Comparison of ENCODE assay signal across 8 cellular contexts in genomic region chr3:186930143-186930638, GRCh38. TPM values are rescaled to one million over a fixed set of nuclear protein-coding genes. Genes with fewer than 3 reads are reported as not detected.
DNase-seq lines count a peak whose midpoint lies in the region; ATAC-seq and TF ChIP-seq lines count a peak whose summit lies in the region.

TSS of gene ST6GAL1 (plus strand) at chr3:186930526. CDS start at chr3:187042704, 112,178 bp downstream.

- 0% methylated on average over 33 to 38 of the region's 38 CpGs for WGBS in testis, 2 donors

- H3K4me1 ChIP-seq in testis = peaks cover 18% of the 10 kb centered on the region

- intact Hi-C loops in testis (cut with DNase I; ENCODE audit: low total_unique reads) = no loop called here

- peak within 1 kb of the TSS; percentile 69 to 77 for H3K27ac ChIP-seq in testis

- no peaks in the 10 kb centered on the region for H3K9me3 ChIP-seq in testis

- ATAC-seq in GM19035 (IDR thresholded peaks at IDR 0.05; ENCODE audit: unreplicated experiment) (peak; percentile 65), HG03342 (IDR thresholded peaks at IDR 0.05; ENCODE audit: unreplicated experiment) (peak; percentile 64)

- peak; percentile 55 for DNase-seq in AG08396 (ENCODE audit: low spot score)
- DNase-seq in SIG-M5 treated with dmso at 0.1 percent for 504 hours (lab: John Stamatoyannopoulos, UW; ENCODE audit: unreplicated experiment) = peak; percentile 75
- peak; percentile 73 for DNase-seq in activated naive CD4-positive, alpha-beta T cell treated with Interleukin-2 at 50 U/mL for 16 hours
- peak; percentile 56 for DNase-seq in globus pallidus (ENCODE audit: low spot score)
- peak in 34 of 56 donors; percentile 15 to 72 (median 36) for DNase-seq in nucleus accumbens (lab: John Stamatoyannopoulos, UW)
- DNase-seq in testis = peak; percentile 80

- TF ChIP-seq CTCF in testis (IDR thresholded peaks at IDR 0.05) = peak in 2 of 3 experiments; percentile 26 to 30

- no peaks in the 10 kb centered on the region for H3K36me3 ChIP-seq in testis (ENCODE audit: low read depth, missing control alignments)

- no peak for TF ChIP-seq POLR2A in testis (IDR thresholded peaks at IDR 0.05)

- H3K27me3 ChIP-seq in testis = no peaks in the 10 kb centered on the region

- H3K4me3 ChIP-seq in testis = peak within 1 kb of the TSS; percentile 61 to 77

RNA-seq across cellular contexts. Expression of gene ST6GAL1, which starts in this region (rescaled TPM):
- total RNA-seq in testis = 10 to 100 TPM; 16.9 to 26.3 TPM
- polyA plus RNA-seq in testis (ENCODE audit: insufficient read depth, low read depth, low replicate concordance) = 12.8 TPM

Comparison
In these comparisons a context has a peak if more than half of its experiments do, and no peak if none do; other contexts are left out.
1. Peak in every context shown above with its lines: DNase-seq, ATAC-seq, H3K4me3 ChIP-seq and H3K27ac ChIP-seq.